In the genomic region with DNA sequence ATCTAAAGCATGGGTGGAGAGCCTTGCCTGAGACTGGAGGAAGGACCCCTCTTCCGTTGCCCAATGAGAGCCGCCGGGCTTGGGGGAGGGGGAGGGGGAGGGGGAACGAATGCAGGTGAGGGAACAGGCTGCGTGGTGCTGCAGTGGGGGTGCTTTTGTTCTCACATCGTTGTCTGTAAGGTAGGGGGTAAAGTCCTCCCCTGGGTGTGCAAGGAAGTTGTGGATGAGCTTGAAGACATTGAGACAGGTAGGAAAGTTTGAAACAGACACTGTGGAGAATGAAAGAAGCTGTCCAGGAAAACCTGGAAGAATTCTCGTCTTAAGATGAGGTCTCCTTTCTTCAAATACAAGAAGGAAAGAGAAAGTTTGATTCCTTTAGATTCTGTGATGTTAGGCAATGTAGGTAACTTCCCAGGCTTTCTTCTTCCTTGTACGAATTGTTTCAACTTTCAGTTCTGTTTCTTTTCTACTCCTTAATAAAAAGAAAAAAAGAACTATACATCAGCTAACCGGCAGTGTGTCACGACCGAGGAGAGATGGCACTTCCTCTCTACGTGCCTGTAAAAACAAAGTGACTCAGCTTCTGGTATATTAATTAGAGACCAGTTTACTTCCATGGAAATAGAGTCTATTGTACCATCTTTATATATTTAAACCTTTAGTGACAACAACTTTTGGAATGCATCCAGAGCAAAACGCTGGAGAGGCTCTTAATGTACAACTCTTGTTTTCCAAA, we compare ENCODE assay signal across 8 cellular contexts.
DNase-seq lines count a peak whose midpoint lies in the region; ATAC-seq and TF ChIP-seq lines count a peak whose summit lies in the region.

No MANE protein-coding gene starts in this region.

- WGBS in SK-N-SH (ENCODE audit: low lambda C conversion rate): 13% methylated on average over 13 of the region's 13 CpGs

- in situ Hi-C loops in ACHN (cut with HindIII; ENCODE audit: low pct_ligation_motif_present, low pct_unique_long_range_greater_than_20kb, low sequenced_read_pairs): no loop called here

- TF ChIP-seq CTCF in SK-N-SH (IDR thresholded peaks at IDR 0.05) (no peak), foreskin fibroblast (IDR thresholded peaks at IDR 0.05; ENCODE audit: low read depth, low read length) (no peak)

- H3K27me3 ChIP-seq in SK-N-SH (ENCODE audit: insufficient read depth): no peaks in the 10 kb centered on the region

- H3K4me2 ChIP-seq in SK-N-SH: peak overlapping the region; percentile 71

- TF ChIP-seq EP300 in SK-N-SH (IDR thresholded peaks at IDR 0.05; ENCODE audit: borderline replicate concordance in 1 of 2, low read depth in 1 of 2, low read length in 1 of 2): no peak

- peak; percentile 14 for DNase-seq in ACHN
- peak; percentile 30 for DNase-seq in H4 (ENCODE audit: low spot score)
- no peak for DNase-seq in SK-N-SH
- DNase-seq in foreskin fibroblast: peak; percentile 44 to 69
- DNase-seq in NCI-H1048 (lab: John Stamatoyannopoulos, UW): no peak
- DNase-seq in HuH-7 (ENCODE audit: low spot score): no peak
- no peak for DNase-seq in activated gamma-delta T cell treated with Interleukin-2 at 50 U/mL for 16 hours

- H3K79me2 ChIP-seq in SK-N-SH (ENCODE audit: insufficient read depth): no peaks in the 10 kb centered on the region

- H3K36me3 ChIP-seq in SK-N-SH (replicated peaks in 1 of 2; ENCODE audit: control insufficient read depth in 1 of 2, insufficient read depth in 2 of 2, low read length in 1 of 2): no peaks in the 10 kb centered on the region

- H2AFZ ChIP-seq in SK-N-SH (ENCODE audit: low read depth): peak overlapping the region; percentile 72

- no peaks in the 10 kb centered on the region for H4K20me1 ChIP-seq in SK-N-SH (ENCODE audit: insufficient read depth)

- peak overlapping the region; percentile 35 to 47 for H3K4me3 ChIP-seq in SK-N-SH (ENCODE audit: low read depth in 2 of 2, low read length in 1 of 2)
- peak overlapping the region in 1 of 2 donors; percentile 18 for H3K4me3 ChIP-seq in foreskin fibroblast (ENCODE audit: low read depth in 1 of 2, low read length in 2 of 2)

- peak overlapping the region; percentile 12; the same call in 1 of the 2 replicates for H3K9ac ChIP-seq in SK-N-SH

- H3K27ac ChIP-seq in SK-N-SH (ENCODE audit: low read depth in 2 of 2, low read length in 1 of 2): peak overlapping the region; percentile 19 to 37; a peak in 2 of 4 replicates

- CTCF ChIA-PET in SK-N-SH (lab: Yijun Ruan, JAX): interaction anchor here (0.9 kb wide), 2 partner anchors 16 to 209 kb away, joined by 3 read pairs; no protein-coding TSS in a partner anchor

- no peak for ATAC-seq in HG02571 (IDR thresholded peaks at IDR 0.05; ENCODE audit: unreplicated experiment)

- no peaks in the 10 kb centered on the region for H3K9me3 ChIP-seq in SK-N-SH

- POLR2A ChIA-PET in SK-N-SH (lab: Yijun Ruan, JAX): no interaction called here

- no peak for TF ChIP-seq RAD21 in SK-N-SH (IDR thresholded peaks at IDR 0.05; ENCODE audit: low read length)

- H3K9me2 ChIP-seq in SK-N-SH: no peaks in the 10 kb centered on the region

- no peaks in the 10 kb centered on the region for H3F3A ChIP-seq in SK-N-SH (replicated peaks; ENCODE audit: insufficient read depth)

- H3K4me1 ChIP-seq in SK-N-SH (ENCODE audit: control insufficient read depth in 1 of 2, insufficient read depth in 2 of 2, low read depth in 1 of 2, low read length in 1 of 2): peaks cover 0 to 6% of the 10 kb centered on the region in 2 experiments; a peak in 2 of 4 replicates

TF ChIP-seq in SK-N-SH, 30 proteins besides CTCF, POLR2A, EP300 and RAD21:
- TF ChIP-seq POLR2AphosphoS5 (IDR thresholded peaks at IDR 0.05; ENCODE audit: low read depth, low read length) (no peak), GATA2 (CRISPR knock-in tag; IDR thresholded peaks at IDR 0.05) (no peak), FOSL2 (IDR thresholded peaks at IDR 0.05; ENCODE audit: borderline replicate concordance, low read depth) (peak; percentile 21; the same call in 1 of the 2 replicates), TEAD4 (IDR thresholded peaks at IDR 0.05; ENCODE audit: borderline replicate concordance, insufficient read depth) (no peak), CHD2 (IDR thresholded peaks at IDR 0.05; ENCODE audit: low read length, partially characterized antibody) (no peak), GABPA (IDR thresholded peaks at IDR 0.05; ENCODE audit: low read depth) (no peak), TAF1 (IDR thresholded peaks at IDR 0.05; ENCODE audit: borderline replicate concordance, low read depth, low read length) (no peak), TCF12 (IDR thresholded peaks at IDR 0.05) (0 out of 2 replicates have a peak, but pooled peaks have one; percentile 16), NRF1 (IDR thresholded peaks at IDR 0.05; ENCODE audit: low read depth, low read length) (no peak), RCOR1 (IDR thresholded peaks at IDR 0.05; ENCODE audit: low read length) (no peak), SIN3A (IDR thresholded peaks at IDR 0.05; ENCODE audit: borderline replicate concordance, low read depth, low read length) (no peak)
- TF ChIP-seq, protein P1, sequence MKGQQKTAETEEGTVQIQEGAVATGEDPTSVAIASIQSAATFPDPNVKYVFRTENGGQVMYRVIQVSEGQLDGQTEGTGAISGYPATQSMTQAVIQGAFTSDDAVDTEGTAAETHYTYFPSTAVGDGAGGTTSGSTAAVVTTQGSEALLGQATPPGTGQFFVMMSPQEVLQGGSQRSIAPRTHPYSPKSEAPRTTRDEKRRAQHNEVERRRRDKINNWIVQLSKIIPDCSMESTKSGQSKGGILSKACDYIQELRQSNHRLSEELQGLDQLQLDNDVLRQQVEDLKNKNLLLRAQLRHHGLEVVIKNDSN (IDR thresholded peaks at IDR 0.05; ENCODE audit: borderline replicate concordance, low read depth): no peak
- TF ChIP-seq, protein P2, sequence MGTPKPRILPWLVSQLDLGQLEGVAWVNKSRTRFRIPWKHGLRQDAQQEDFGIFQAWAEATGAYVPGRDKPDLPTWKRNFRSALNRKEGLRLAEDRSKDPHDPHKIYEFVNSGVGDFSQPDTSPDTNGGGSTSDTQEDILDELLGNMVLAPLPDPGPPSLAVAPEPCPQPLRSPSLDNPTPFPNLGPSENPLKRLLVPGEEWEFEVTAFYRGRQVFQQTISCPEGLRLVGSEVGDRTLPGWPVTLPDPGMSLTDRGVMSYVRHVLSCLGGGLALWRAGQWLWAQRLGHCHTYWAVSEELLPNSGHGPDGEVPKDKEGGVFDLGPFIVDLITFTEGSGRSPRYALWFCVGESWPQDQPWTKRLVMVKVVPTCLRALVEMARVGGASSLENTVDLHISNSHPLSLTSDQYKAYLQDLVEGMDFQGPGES (IDR thresholded peaks at IDR 0.05; ENCODE audit: low read depth, low read length): no peak
- TF ChIP-seq, protein P3, sequence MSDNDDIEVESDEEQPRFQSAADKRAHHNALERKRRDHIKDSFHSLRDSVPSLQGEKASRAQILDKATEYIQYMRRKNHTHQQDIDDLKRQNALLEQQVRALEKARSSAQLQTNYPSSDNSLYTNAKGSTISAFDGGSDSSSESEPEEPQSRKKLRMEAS (IDR thresholded peaks at IDR 0.05; ENCODE audit: low read depth): no peak
- TF ChIP-seq, protein P4, sequence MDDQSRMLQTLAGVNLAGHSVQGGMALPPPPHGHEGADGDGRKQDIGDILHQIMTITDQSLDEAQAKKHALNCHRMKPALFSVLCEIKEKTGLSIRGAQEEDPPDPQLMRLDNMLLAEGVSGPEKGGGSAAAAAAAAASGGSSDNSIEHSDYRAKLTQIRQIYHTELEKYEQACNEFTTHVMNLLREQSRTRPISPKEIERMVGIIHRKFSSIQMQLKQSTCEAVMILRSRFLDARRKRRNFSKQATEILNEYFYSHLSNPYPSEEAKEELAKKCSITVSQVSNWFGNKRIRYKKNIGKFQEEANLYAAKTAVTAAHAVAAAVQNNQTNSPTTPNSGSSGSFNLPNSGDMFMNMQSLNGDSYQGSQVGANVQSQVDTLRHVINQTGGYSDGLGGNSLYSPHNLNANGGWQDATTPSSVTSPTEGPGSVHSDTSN (IDR thresholded peaks at IDR 0.05): peak; percentile 18; the same call in 1 of the 2 replicates

Comparison
In these comparisons a context has a peak if more than half of its experiments do, and no peak if none do; other contexts are left out.
1. DNase-seq: peak in ACHN (single experiment), H4 (single experiment) and foreskin fibroblast (2 of 2); none in SK-N-SH (single experiment), NCI-H1048 (single experiment), HuH-7 (single experiment) and activated gamma-delta T cell treated with Interleukin-2 at 50 U/mL for 16 hours (single experiment).